In genomic region chr7:130933919-130934318, GRCh38 we compare ENCODE assay signal across 1 cellular context.
TF ChIP-seq lines count a peak whose summit lies in the region.

No MANE protein-coding gene starts in this region.

TF ChIP-seq in HCT116, 20 proteins besides CTCF, POLR2A, EP300 and RAD21 (continued from another document):
- TF ChIP-seq REST (IDR thresholded peaks at IDR 0.05; ENCODE audit: low read depth): no peak
- no peak for TF ChIP-seq CBX3 (IDR thresholded peaks at IDR 0.05; ENCODE audit: low read depth)
- no peak for TF ChIP-seq EZH2 (IDR thresholded peaks at IDR 0.05)
- no peak for TF ChIP-seq EZH2phosphoT487 (IDR thresholded peaks at IDR 0.05; ENCODE audit: borderline replicate concordance)
- no peak for TF ChIP-seq TCF7L2 (IDR thresholded peaks at IDR 0.05; ENCODE audit: borderline replicate concordance, extremely low read depth, insufficient read depth, insufficient read length)
- no peak for TF ChIP-seq ZNF274 (IDR thresholded peaks at IDR 0.05; ENCODE audit: low read depth, low read length)
- no peak for TF ChIP-seq EGR1 (IDR thresholded peaks at IDR 0.05; ENCODE audit: low read depth)
- no peak for TF ChIP-seq POLR2AphosphoS5 (IDR thresholded peaks at IDR 0.05; ENCODE audit: low read depth, low read length)
- no peak for TF ChIP-seq MAX (IDR thresholded peaks at IDR 0.05)
- TF ChIP-seq SP1 (IDR thresholded peaks at IDR 0.05; ENCODE audit: low read depth): no peak
